Comparison of ENCODE assay signal across 22 cellular contexts in the genomic region with DNA sequence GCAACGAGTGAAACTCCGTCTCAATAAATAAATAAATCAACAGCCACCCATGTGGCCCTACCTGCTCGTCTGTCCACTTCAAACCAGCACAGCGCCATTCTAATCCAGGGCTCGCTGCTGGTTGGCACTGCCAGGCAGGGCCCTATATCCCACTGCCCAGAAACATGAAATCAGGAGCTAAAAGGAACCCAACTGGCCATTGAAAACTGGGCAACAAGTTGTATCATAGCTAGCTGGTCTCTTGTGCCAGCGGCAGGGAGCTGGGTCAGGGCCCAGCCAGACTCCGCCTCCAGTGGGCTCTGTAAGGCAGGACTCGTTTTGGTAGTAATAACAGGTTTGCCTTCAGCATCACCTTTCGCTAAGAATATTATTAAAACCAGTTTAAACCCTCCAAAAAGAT. TPM values are rescaled to one million over a fixed set of nuclear protein-coding genes. Genes with fewer than 3 reads are reported as not detected.
DNase-seq lines count a peak whose midpoint lies in the region; ATAC-seq and TF ChIP-seq lines count a peak whose summit lies in the region.
"Had no signal": no experiment of that assay in that cellular context is flagged by ENCODE, and none has a peak within 500 bp of the region (broad histone marks: within the 10 kb centered on the region; RNA-seq: fewer than 3 reads in every experiment).

No MANE protein-coding gene starts in this region.

- WGBS in heart left ventricle, 4 donors = 94 to 96% (median 94%) methylated on average over 9 of the region's 9 CpGs

- intact Hi-C loops in heart left ventricle (cut with DNase I) = no loop called here

- H4K20me1 ChIP-seq in osteoblast (ENCODE audit: insufficient read depth, low read length) = no peaks in the 10 kb centered on the region

- DNase-seq in right atrium auricular region (ENCODE audit: low spot score) (peak; percentile 34), heart left ventricle (no peak), globus pallidus (ENCODE audit: low spot score) (peak; percentile 31), osteoblast (ENCODE audit: insufficient read length, low spot score, missing footprints) (peak; percentile 29), erythroblast (lab: John Stamatoyannopoulos, UW) (no peak)
- DNase-seq in stimulated activated CD4-positive, alpha-beta T cell treated with anti-CD3 and anti-CD28 coated beads, Interleukin-4, amount 100 ng/mL, for 1 hour = no peak
- DNase-seq: Caco-2; CD8-positive, alpha-beta T cell; GOT3; Karpas-422; NCI-H1092; NCI-H1417 treated with DMSO at 0.1 percent for 48 hours; NCI-H1694 treated with DMSO at 0.1 percent for 48 hours; NCI-H2081 treated with DMSO at 0.1 percent for 48 hours; NCI-H2171 treated with DMSO at 0.1 percent for 48 hours; NCI-H446; NCI-H524 treated with DMSO at 0.1 percent for 48 hours; NCI-H774; SHP77 treated with DMSO at 0.1 percent for 48 hours had no signal

- no peaks in the 10 kb centered on the region for H3K36me3 ChIP-seq in right atrium auricular region
- no peaks in the 10 kb centered on the region for H3K36me3 ChIP-seq in heart left ventricle
- H3K36me3 ChIP-seq in osteoblast (ENCODE audit: insufficient read depth, low read length) = no peaks in the 10 kb centered on the region

- H3K27ac ChIP-seq in right atrium auricular region = no peak overlapping the region
- no peak overlapping the region for H3K27ac ChIP-seq in heart left ventricle
- no peak overlapping the region for H3K27ac ChIP-seq in osteoblast (ENCODE audit: low read depth, low read length)

- ATAC-seq in heart left ventricle (no peak), HG02938 (IDR thresholded peaks at IDR 0.05; ENCODE audit: unreplicated experiment) (no peak)
- ATAC-seq: CD8-positive, alpha-beta T cell; HCT116; HepG2 had no signal

- no peaks in the 10 kb centered on the region for H3K79me2 ChIP-seq in osteoblast (ENCODE audit: insufficient read depth, low read length)

- peaks cover 0 to 4% of the 10 kb centered on the region in 2 donors for H3K4me1 ChIP-seq in right atrium auricular region
- no peaks in the 10 kb centered on the region for H3K4me1 ChIP-seq in heart left ventricle
- H3K4me1 ChIP-seq in osteoblast (ENCODE audit: insufficient read depth, low read length) = no peaks in the 10 kb centered on the region
- H3K4me1 ChIP-seq: Caco-2 had no signal

- H3K27me3 ChIP-seq in right atrium auricular region = no peaks in the 10 kb centered on the region
- H3K27me3 ChIP-seq in heart left ventricle = no peaks in the 10 kb centered on the region
- no peaks in the 10 kb centered on the region for H3K27me3 ChIP-seq in osteoblast (ENCODE audit: insufficient read depth, low read length)

- no peaks in the 10 kb centered on the region for H3K9me3 ChIP-seq in right atrium auricular region
- H3K9me3 ChIP-seq in heart left ventricle = peaks cover 0 to 2% (median 0%) of the 10 kb centered on the region in 12 donors
- no peaks in the 10 kb centered on the region for H3K9me3 ChIP-seq in osteoblast (ENCODE audit: low read depth, low read length)
- H3K9me3 ChIP-seq: Caco-2 had no signal

- H3K4me3 ChIP-seq in right atrium auricular region (no peak overlapping the region), heart left ventricle (no peak overlapping the region), osteoblast (ENCODE audit: insufficient read depth, low read length) (no peak overlapping the region)

- TF ChIP-seq CTCF in right atrium auricular region (IDR thresholded peaks at IDR 0.05) (no peak), heart left ventricle (IDR thresholded peaks at IDR 0.05) (no peak), osteoblast (IDR thresholded peaks at IDR 0.05; ENCODE audit: extremely low read depth, low read depth, low read length) (no peak)

- TF ChIP-seq POLR2A in heart left ventricle (IDR thresholded peaks at IDR 0.05) (no peak), erythroblast (IDR thresholded peaks at IDR 0.05; ENCODE audit: low read length) (no peak)

- H2AFZ ChIP-seq in osteoblast (ENCODE audit: low read length) = no peak overlapping the region

- no peak overlapping the region for H3K4me2 ChIP-seq in osteoblast (ENCODE audit: insufficient read depth, low read length)

RNA-seq across cellular contexts. Expression of a gene that starts 39.3 kb away (rescaled TPM):
- total RNA-seq in right atrium auricular region (1 to 10 TPM; 1.4 TPM), heart left ventricle (1 to 10 TPM in 8 of 9 donors, under 1 TPM in 1; 1.00 to 3.9 (median 1.4) TPM), osteoblast (7.1 and 7.6 TPM in 2 replicates)
- polyA plus RNA-seq in heart left ventricle = under 1 TPM; 0.34 to 0.91 TPM

Comparison
In these comparisons a context has a peak if more than half of its experiments do, and no peak if none do; other contexts are left out.
1. DNase-seq: peak in right atrium auricular region (single experiment), globus pallidus (single experiment) and osteoblast (single experiment); none in heart left ventricle (0 of 5), erythroblast (0 of 2) and stimulated activated CD4-positive, alpha-beta T cell treated with anti-CD3 and anti-CD28 coated beads, Interleukin-4, amount 100 ng/mL, for 1 hour (single experiment).